Comparison of ENCODE assay signal across 15 cellular contexts in the genomic region with DNA sequence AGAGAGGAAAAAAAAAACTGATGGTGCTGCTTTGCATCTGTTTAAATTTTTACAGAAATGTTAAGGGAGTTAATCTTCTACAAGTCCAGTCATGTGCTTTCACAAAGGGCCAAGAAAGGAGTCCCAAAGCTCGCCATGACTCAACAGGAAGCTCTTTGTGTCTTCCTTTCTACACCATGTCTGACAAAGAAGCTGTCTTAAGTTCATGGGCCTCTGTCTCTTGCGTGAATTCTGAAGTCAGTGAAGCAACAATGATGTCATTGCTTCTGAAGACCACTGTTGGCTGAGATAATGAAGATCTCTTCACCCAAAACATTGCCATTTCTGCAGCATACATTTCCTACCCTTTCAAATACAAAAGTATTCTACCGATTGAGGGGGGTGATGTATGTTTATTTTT.
DNase-seq lines count a peak whose midpoint lies in the region; ATAC-seq and TF ChIP-seq lines count a peak whose summit lies in the region.
"Had no signal": no experiment of that assay in that cellular context is flagged by ENCODE, and none has a peak within 500 bp of the region (broad histone marks: within the 10 kb centered on the region; RNA-seq: fewer than 3 reads in every experiment).

No MANE protein-coding gene starts in this region.

- H2BK5ac ChIP-seq in neuronal stem cell (ENCODE audit: low read length), result no peak overlapping the region

- WGBS in neuronal stem cell (ENCODE audit: extremely low coverage in 2 of 2, insufficient read length in 2 of 2, insufficient replicate concordance in 1 of 2), 2 donors, result no CpG with 5 or more reads among the region's 3 CpGs

- no peak overlapping the region for H4K91ac ChIP-seq in neuronal stem cell (ENCODE audit: low read depth, low read length, poor library complexity)

- ATAC-seq in GM21825 (IDR thresholded peaks at IDR 0.05; ENCODE audit: unreplicated experiment), result peak; percentile 74
- ATAC-seq in esophagus mucosa, result peak; percentile 97
- ATAC-seq in GM19397 (IDR thresholded peaks at IDR 0.05; ENCODE audit: unreplicated experiment), result no peak
- ATAC-seq: left lung, pancreas had no signal

- no peak overlapping the region for H3K18ac ChIP-seq in neuronal stem cell (ENCODE audit: low read length)

- no peak overlapping the region for H3K4ac ChIP-seq in neuronal stem cell (ENCODE audit: low read length)

- H3K27ac ChIP-seq in neuronal stem cell (replicated peaks; ENCODE audit: low read length), result no peak overlapping the region
- H3K27ac ChIP-seq in coronary artery, result no peak overlapping the region
- H3K27ac ChIP-seq: cardiac muscle cell, left lung, pancreas, Peyer's patch had no signal

- no peak overlapping the region for H2BK120ac ChIP-seq in neuronal stem cell (ENCODE audit: low read depth, low read length)

- no peak for TF ChIP-seq CTCF in coronary artery (IDR thresholded peaks at IDR 0.05)

- H2BK12ac ChIP-seq in neuronal stem cell (ENCODE audit: low read length), result no peak overlapping the region

- peak; percentile 11 for DNase-seq in RPMI7951 (ENCODE audit: low read depth)
- no peak for DNase-seq in neuronal stem cell (ENCODE audit: low spot score)
- DNase-seq in activated CD8-positive, alpha-beta memory T cell treated with anti-CD3 and anti-CD28 coated beads for 24 hours, result no peak
- no peak for DNase-seq in coronary artery (ENCODE audit: low spot score)
- DNase-seq: activated naive CD8-positive, alpha-beta T cell treated with anti-CD3 and anti-CD28 coated beads for 36 hours; left lung; NCI-H1105; NCI-H748 treated with DMSO at 0.1 percent for 48 hours; pancreas; Peyer's patch; stimulated activated CD4-positive, alpha-beta T cell treated with anti-CD3 and anti-CD28 coated beads, Interleukin-2, amount 100 ng/mL, for 48 hours had no signal

- peak overlapping the region; percentile 5 for H2AFZ ChIP-seq in neuronal stem cell (ENCODE audit: low read length)

- no peaks in the 10 kb centered on the region for H3K36me3 ChIP-seq in neuronal stem cell (replicated peaks in 1 of 2; ENCODE audit: control insufficient read depth in 2 of 2, insufficient read depth in 2 of 2, low read length in 2 of 2)
- H3K36me3 ChIP-seq: cardiac muscle cell, left lung, pancreas, Peyer's patch had no signal

- H3K4me1 ChIP-seq in neuronal stem cell (ENCODE audit: control insufficient read depth in 2 of 2, insufficient read depth in 1 of 2, low read depth in 1 of 2, low read length in 2 of 2), result peaks cover 5 to 9% of the 10 kb centered on the region in 2 donors
- H3K4me1 ChIP-seq: left lung, pancreas, Peyer's patch had no signal

- H3K79me1 ChIP-seq in neuronal stem cell (ENCODE audit: low read depth, low read length), result no peaks in the 10 kb centered on the region

- peaks cover 0 to 4% of the 10 kb centered on the region in 2 donors for H3K9me3 ChIP-seq in neuronal stem cell (replicated peaks in 1 of 2; ENCODE audit: control insufficient read depth in 2 of 2, insufficient read depth in 1 of 2, low read depth in 1 of 2, low read length in 2 of 2)
- H3K9me3 ChIP-seq: left lung, pancreas, Peyer's patch had no signal

- no peaks in the 10 kb centered on the region for H3K27me3 ChIP-seq in neuronal stem cell (ENCODE audit: control insufficient read depth in 3 of 3, insufficient read depth in 3 of 3, low read depth in 1 of 3, low read length in 3 of 3)
- H3K27me3 ChIP-seq: cardiac muscle cell, left lung, pancreas, Peyer's patch had no signal

- H4K8ac ChIP-seq in neuronal stem cell (ENCODE audit: low read depth, low read length), result no peak overlapping the region

- H3K4me2 ChIP-seq in neuronal stem cell (ENCODE audit: insufficient read depth, low read length, poor library complexity, severe bottlenecking), result no peak overlapping the region

- H3K9ac ChIP-seq in neuronal stem cell (ENCODE audit: low read depth, low read length, poor library complexity), result no peak overlapping the region

- H2BK15ac ChIP-seq in neuronal stem cell (ENCODE audit: low read length), result no peak overlapping the region

- no peak overlapping the region for H3K14ac ChIP-seq in neuronal stem cell (ENCODE audit: low read length)

- H3K23ac ChIP-seq in neuronal stem cell (ENCODE audit: low read depth, low read length, poor library complexity), result no peak overlapping the region

- H3K4me3 ChIP-seq in neuronal stem cell (ENCODE audit: low read length in 2 of 2) (no peak overlapping the region), coronary artery (no peak overlapping the region)
- H3K4me3 ChIP-seq: cardiac muscle cell, left lung, pancreas, Peyer's patch had no signal

- H2AK5ac ChIP-seq in neuronal stem cell (ENCODE audit: low read depth, low read length), result no peak overlapping the region
